In the genomic region with DNA sequence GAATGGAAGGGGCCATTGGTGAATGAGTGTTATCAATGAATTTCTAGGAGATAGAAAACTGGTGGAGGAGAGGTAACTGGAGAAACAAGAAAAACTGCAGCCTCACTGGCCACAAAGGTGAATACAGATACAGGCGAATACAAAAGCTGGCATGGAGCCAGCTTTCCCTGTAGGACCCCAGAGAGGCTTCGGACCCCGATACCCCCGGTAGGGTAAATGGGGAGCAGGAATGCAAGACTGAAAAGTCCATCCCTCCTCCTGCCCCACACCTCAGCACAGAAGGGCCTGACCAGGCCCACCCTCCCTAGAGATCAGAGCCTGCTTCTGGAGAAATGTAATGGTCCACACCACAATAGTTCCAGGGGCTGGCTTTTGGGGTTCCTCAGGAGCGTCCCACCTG, we compare ENCODE assay signal across 23 cellular contexts. TPM values are rescaled to one million over a fixed set of nuclear protein-coding genes. Genes with fewer than 3 reads are reported as not detected.
DNase-seq lines count a peak whose midpoint lies in the region; ATAC-seq, FAIRE-seq and TF ChIP-seq lines count a peak whose summit lies in the region.
"Had no signal": no experiment of that assay in that cellular context is flagged by ENCODE, and none has a peak within 500 bp of the region (broad histone marks: within the 10 kb centered on the region; RNA-seq: fewer than 3 reads in every experiment).

No MANE protein-coding gene starts in this region.

- H3K79me2 ChIP-seq in HepG2 (ENCODE audit: insufficient read depth, low read length) (no peaks in the 10 kb centered on the region), GM12878 (ENCODE audit: control insufficient read depth, insufficient read depth, low read length) (no peaks in the 10 kb centered on the region), neural progenitor cell (ENCODE audit: low read depth) (no peaks in the 10 kb centered on the region)

- H3K27ac Mint-ChIP-seq in neural progenitor cell: peak overlapping the region; percentile 5
- H3K27ac Mint-ChIP-seq: CD4-positive, alpha-beta T cell had no signal

- no peak overlapping the region for H3K4me3 ChIP-seq in HepG2 (replicated peaks in 1 of 3; ENCODE audit: insufficient read depth in 1 of 3, low read depth in 2 of 3, low read length in 3 of 3)
- H3K4me3 ChIP-seq in right lobe of liver: no peak overlapping the region
- 0 out of 2 replicates have a peak overlapping the region, but pooled peaks have one; percentile 12 for H3K4me3 ChIP-seq in GM12878
- H3K4me3 ChIP-seq in neural progenitor cell: no peak overlapping the region
- H3K4me3 ChIP-seq: BLaER1, GM23248, HAP-1 had no signal

- SMC1A ChIA-PET in GM12878 (lab: Charles Lee; ENCODE audit: uncharacterized antibody, unreplicated experiment): no interaction called here

- no TSS peak for BruUV-seq in HepG2 (replicated peaks; lab: Mats Ljungman, UMichigan)
- no TSS peak for BruUV-seq in GM12878 (replicated peaks; lab: Mats Ljungman, UMichigan)

- TF ChIP-seq POLR2A in HepG2 (IDR thresholded peaks at IDR 0.05; ENCODE audit: insufficient read depth in 1 of 2, low read depth in 2 of 2, low read length in 2 of 2) (no peak), right lobe of liver (IDR thresholded peaks at IDR 0.05) (no peak), GM12878 (IDR thresholded peaks at IDR 0.05; ENCODE audit: low read depth, low read length) (no peak)

- CTCF ChIA-PET in HepG2 (lab: Yijun Ruan, JAX; ENCODE audit: low intra/inter-chr PET ratio, low total read pairs) (no interaction called here), GM12878 (lab: Yijun Ruan, JAX) (no interaction called here)

- TF ChIP-seq EP300 in HepG2 (IDR thresholded peaks at IDR 0.05; ENCODE audit: low read depth in 2 of 2, low read length in 2 of 2) (no peak), HepG2 (CRISPR knock-in tag; IDR thresholded peaks at IDR 0.05; ENCODE audit: borderline replicate concordance) (no peak), GM12878 (IDR thresholded peaks at IDR 0.05; ENCODE audit: borderline replicate concordance in 1 of 2, control insufficient read depth in 1 of 2, low read depth in 2 of 2, low read length in 2 of 2) (no peak)

- no peak overlapping the region for H3K9ac ChIP-seq in HepG2 (ENCODE audit: insufficient read depth, low read depth, low read length)
- H3K9ac ChIP-seq in GM12878 (ENCODE audit: control insufficient read depth, insufficient read depth, low read length): no peak overlapping the region
- H3K9ac ChIP-seq in neural progenitor cell: no peak overlapping the region
- H3K9ac ChIP-seq: BLaER1, GM23248, SK-N-SH had no signal

- FAIRE-seq in HepG2 (lab: Jason Lieb, UNC) (no peak), GM12878 (lab: Jason Lieb, UNC) (no peak)

- RAD21 ChIA-PET in GM12878 (lab: Charles Lee; ENCODE audit: unreplicated experiment): no interaction called here

- ATAC-seq in HepG2: no peak
- ATAC-seq in right lobe of liver: no peak
- ATAC-seq in GM12878: no peak
- no peak for ATAC-seq in HG03135 (IDR thresholded peaks at IDR 0.05; ENCODE audit: unreplicated experiment)
- ATAC-seq in GM21619 (IDR thresholded peaks at IDR 0.05; ENCODE audit: unreplicated experiment): no peak
- ATAC-seq: PC-3 had no signal

- H3F3A ChIP-seq in neural progenitor cell (ENCODE audit: low read depth): no peaks in the 10 kb centered on the region

- H3K9me3 Mint-ChIP-seq in neural progenitor cell: no peaks in the 10 kb centered on the region
- H3K9me3 Mint-ChIP-seq: CD4-positive, alpha-beta T cell had no signal

- in situ Hi-C loops in HepG2 (cut with HindIII; ENCODE audit: extremely low pct_ligation_motif_present, low pct_unique_long_range_greater_than_20kb): no loop called here
- in situ Hi-C loops in GM12878 (cut with MboI): no loop called here

- H3K4me1 ChIP-seq in HepG2 (ENCODE audit: insufficient read depth, low read length) (peaks cover 41% of the 10 kb centered on the region), right lobe of liver (no peaks in the 10 kb centered on the region), GM12878 (ENCODE audit: control insufficient read depth, insufficient read depth, low read length) (peaks cover 16% of the 10 kb centered on the region), neural progenitor cell (peaks cover 8% of the 10 kb centered on the region)
- H3K4me1 ChIP-seq: HAP-1 had no signal

- no peak for DNase-seq in HepG2 (ENCODE audit: low spot score)
- DNase-seq in right lobe of liver: no peak
- DNase-seq in GM12878 (ENCODE audit: low read depth, low spot score): no peak
- no peak for DNase-seq in neural progenitor cell (ENCODE audit: low spot score)
- no peak for DNase-seq in central memory CD4-positive, alpha-beta T cell
- DNase-seq: ACHN; CD4-positive, alpha-beta T cell; COR-L47; DMS79; GM23248; NCI-H1105; NCI-H146; NCI-H2081; NCI-H446; NCI-H526 treated with DMSO at 0.1 percent for 48 hours; PC-3; SHP77 treated with DMSO at 0.1 percent for 48 hours; SK-N-SH had no signal

- H3K4me3 Mint-ChIP-seq in neural progenitor cell: no peak overlapping the region
- H3K4me3 Mint-ChIP-seq: CD4-positive, alpha-beta T cell had no signal

- 36% methylated on average over 5 of the region's 5 CpGs for WGBS in HepG2 (ENCODE audit: low lambda C conversion rate)
- WGBS in right lobe of liver (ENCODE audit: insufficient coverage, low coverage, low lambda C conversion rate, missing lambda C conversion rate): 40% methylated on average over 2 of the region's 5 CpGs
- 52% methylated on average over 5 of the region's 5 CpGs for WGBS in GM12878 (ENCODE audit: insufficient coverage, insufficient replicate concordance, low lambda C conversion rate, missing lambda C conversion rate)

- POLR2A ChIA-PET in HepG2 (lab: Yijun Ruan, JAX) (no interaction called here), GM12878 (lab: Charles Lee) (no interaction called here)

- H3K36me3 Mint-ChIP-seq in neural progenitor cell: no peaks in the 10 kb centered on the region

- peaks cover 9 to 26% of the 10 kb centered on the region in 2 experiments; a peak in 3 of 5 replicates for H3K27me3 ChIP-seq in HepG2 (ENCODE audit: control insufficient read depth in 1 of 2, insufficient read depth in 2 of 2, low read length in 2 of 2)
- H3K27me3 ChIP-seq in right lobe of liver: no peaks in the 10 kb centered on the region
- no peaks in the 10 kb centered on the region for H3K27me3 ChIP-seq in GM12878 (replicated peaks in 1 of 2; ENCODE audit: control insufficient read depth in 2 of 2, insufficient read depth in 2 of 2, low read length in 1 of 2)
- H3K27me3 ChIP-seq in neural progenitor cell: no peaks in the 10 kb centered on the region
- H3K27me3 ChIP-seq: BLaER1 had no signal

- no peak overlapping the region for H3K27ac ChIP-seq in HepG2 (ENCODE audit: extremely low read length, insufficient read depth, low read length)
- no peak overlapping the region for H3K27ac ChIP-seq in right lobe of liver
- no peak overlapping the region for H3K27ac ChIP-seq in GM12878 (ENCODE audit: control insufficient read depth, insufficient read depth)
- no peak overlapping the region for H3K27ac ChIP-seq in neural progenitor cell
- H3K27ac ChIP-seq: BLaER1, GM23248 had no signal

- H3K36me3 ChIP-seq in HepG2 (replicated peaks in 1 of 2; ENCODE audit: control insufficient read depth in 1 of 2, insufficient read depth in 2 of 2, low read length in 2 of 2): no peaks in the 10 kb centered on the region
- no peaks in the 10 kb centered on the region for H3K36me3 ChIP-seq in right lobe of liver
- no peaks in the 10 kb centered on the region for H3K36me3 ChIP-seq in GM12878 (ENCODE audit: control insufficient read depth in 2 of 2, insufficient read depth in 2 of 2, low read length in 1 of 2)
- H3K36me3 ChIP-seq in neural progenitor cell: no peaks in the 10 kb centered on the region
- H3K36me3 ChIP-seq: BLaER1, HAP-1 had no signal

- TF ChIP-seq CTCF in HepG2 (CRISPR knock-in tag; IDR thresholded peaks at IDR 0.05) (no peak), right lobe of liver (IDR thresholded peaks at IDR 0.05) (no peak), GM12878 (IDR thresholded peaks at IDR 0.05 in 2 of 3, conservative IDR thresholded peaks at IDR 0.05 in 1 of 3; ENCODE audit: control insufficient read depth in 2 of 3, extremely low read depth in 1 of 3, insufficient read depth in 1 of 3, low read depth in 3 of 3, low read length in 3 of 3) (no peak), neural progenitor cell (IDR thresholded peaks at IDR 0.05) (no peak)

- no peak overlapping the region for H2AFZ ChIP-seq in HepG2 (ENCODE audit: low read length)
- no peak overlapping the region for H2AFZ ChIP-seq in GM12878 (ENCODE audit: control insufficient read depth, low read depth, low read length)
- H2AFZ ChIP-seq in neural progenitor cell (replicated peaks): no peak overlapping the region
- H2AFZ ChIP-seq: GM23248 had no signal

- no peak overlapping the region for H3K4me2 ChIP-seq in HepG2 (ENCODE audit: low read depth, low read length)
- no peak overlapping the region for H3K4me2 ChIP-seq in GM12878 (ENCODE audit: control insufficient read depth, insufficient read depth)
- H3K4me2 ChIP-seq in neural progenitor cell: no peak overlapping the region
- H3K4me2 ChIP-seq: BLaER1, SK-N-SH had no signal

- no peaks in the 10 kb centered on the region for H4K20me1 ChIP-seq in HepG2 (ENCODE audit: insufficient read depth, low read length)
- H4K20me1 ChIP-seq in GM12878 (ENCODE audit: control insufficient read depth, insufficient read depth): no peaks in the 10 kb centered on the region
- no peaks in the 10 kb centered on the region for H4K20me1 ChIP-seq in neural progenitor cell (ENCODE audit: low read depth)
- H4K20me1 ChIP-seq: BLaER1 had no signal

- H3K9me3 ChIP-seq in HepG2 (ENCODE audit: low read length): no peaks in the 10 kb centered on the region
- H3K9me3 ChIP-seq in right lobe of liver: no peaks in the 10 kb centered on the region
- H3K9me3 ChIP-seq in GM12878 (replicated peaks; ENCODE audit: control insufficient read depth, insufficient read depth, low read length): no peaks in the 10 kb centered on the region
- no peaks in the 10 kb centered on the region for H3K9me3 ChIP-seq in neural progenitor cell (ENCODE audit: low read depth)
- H3K9me3 ChIP-seq: BLaER1, HAP-1, SK-N-SH had no signal

- H3K27me3 Mint-ChIP-seq in neural progenitor cell (ENCODE audit: insufficient read depth, low read depth): peaks cover 5% of the 10 kb centered on the region
- H3K27me3 Mint-ChIP-seq: CD4-positive, alpha-beta T cell had no signal

- H3K4me1 Mint-ChIP-seq in neural progenitor cell: peaks cover 14% of the 10 kb centered on the region

- TF ChIP-seq RAD21 in HepG2 (CRISPR knock-in tag; IDR thresholded peaks at IDR 0.05): no peak
- TF ChIP-seq RAD21 in GM12878 (IDR thresholded peaks at IDR 0.05; ENCODE audit: insufficient read depth, low read depth, low read length): no peak

- intact Hi-C loops in HepG2 (cut with micrococcal nuclease; ENCODE audit: unreplicated experiment) (no loop called here), right lobe of liver (cut with DNase I) (no loop called here), GM12878 (cut with micrococcal nuclease; ENCODE audit: unreplicated experiment) (no loop called here)

RNA-seq across cellular contexts. Expression of gene MYLK3, which starts 4.9 kb away (rescaled TPM):
- total RNA-seq in HepG2 (2016; rRNA removed; fragmentation: Illumina TruSeq; extraction: Trizol): 0.13 and 0.18 TPM in 2 replicates
- not detected in 2 replicates for total RNA-seq in HepG2 (2016; cell fraction: cytosol; rRNA removed; fragmentation: Illumina TruSeq; extraction: Trizol; ENCODE audit: low read depth)
- 0.11 and 0.27 TPM in 2 replicates for total RNA-seq in HepG2 (2016; cell fraction: insoluble cytoplasmic fraction; rRNA removed; fragmentation: Illumina TruSeq; extraction: Trizol)
- 0.03 and 0.19 TPM in 2 replicates for total RNA-seq in HepG2 (2016; cell fraction: membrane; rRNA removed; fragmentation: Illumina TruSeq; extraction: Trizol)
- 0.44 and 0.47 TPM in 2 replicates for total RNA-seq in HepG2 (2016; cell fraction: nucleus; rRNA removed; fragmentation: Illumina TruSeq; extraction: Trizol)
- polyA plus RNA-seq in HepG2 (2011; rRNA removed): 0.04 TPM in 2 replicates
- 0.01 and 0.05 TPM in 2 replicates for polyA plus RNA-seq in HepG2 (2011; cell fraction: cytosol; rRNA removed)
- 0.07 and 0.08 TPM in 2 replicates for polyA plus RNA-seq in HepG2 (2011; cell fraction: nucleus; rRNA removed)
- 0.01 and 0.11 TPM in 2 replicates for polyA plus RNA-seq in HepG2 (2012)
- polyA plus RNA-seq in HepG2 (2016; cell fraction: cytosol; fragmentation: Illumina TruSeq; extraction: Trizol; ENCODE audit: low read depth): 0.01 TPM in 1 of 2 replicates, not detected in the other
- 0.04 and 0.07 TPM in 2 replicates for polyA plus RNA-seq in HepG2 (2016; cell fraction: insoluble cytoplasmic fraction; fragmentation: Illumina TruSeq; extraction: Trizol; ENCODE audit: low read depth)
- 0.15 TPM in 1 of 2 replicates, not detected in the other for polyA plus RNA-seq in HepG2 (2016; cell fraction: membrane; fragmentation: Illumina TruSeq; extraction: Trizol; ENCODE audit: low read depth)
- not detected in 2 replicates for polyA plus RNA-seq in HepG2 (2016; cell fraction: nucleus; fragmentation: Illumina TruSeq; extraction: Trizol; ENCODE audit: insufficient read depth, low read depth)
- 1.0 and 2.2 TPM in 2 replicates for polyA minus RNA-seq in HepG2 (2011; rRNA and poly(A)+ RNA removed; ENCODE audit: low replicate concordance)
- not detected in 2 replicates for polyA minus RNA-seq in HepG2 (2011; cell fraction: cytosol; rRNA and poly(A)+ RNA removed)
- 0.99 and 1.0 TPM in 2 replicates for polyA minus RNA-seq in HepG2 (2011; cell fraction: nucleus; rRNA and poly(A)+ RNA removed)
- total RNA-seq in right lobe of liver: under 1 TPM; 0.06 to 0.44 (median 0.23) TPM
- 1.7 and 1.9 TPM in 2 replicates for total RNA-seq in GM12878 (2013; cell fraction: nucleolus; rRNA removed)
- total RNA-seq in GM12878 (2014; rRNA removed): 0.27 and 0.28 TPM in 2 replicates
- 0.14 and 0.27 TPM in 2 replicates for total RNA-seq in GM12878 (2014; rRNA removed; fragmentation: Illumina TruSeq; extraction: Trizol)
- total RNA-seq in GM12878 (2021): 0.37 and 0.46 TPM in 2 replicates
- 0.12 TPM for polyA plus RNA-seq in GM12878 (2011; ENCODE audit: low read depth)
- polyA plus RNA-seq in GM12878 (2011; rRNA removed): 0.15 and 0.20 TPM in 2 replicates
- polyA plus RNA-seq in GM12878 (2011; cell fraction: cytosol; rRNA removed): 0.17 and 0.18 TPM in 2 replicates
- 0.15 and 0.20 TPM in 2 replicates for polyA plus RNA-seq in GM12878 (2011; cell fraction: nucleus; rRNA removed)
- polyA plus RNA-seq in GM12878 (2012): 0.32 and 0.45 TPM in 2 replicates
- 0.12 and 0.14 TPM in 2 replicates for polyA plus RNA-seq in GM12878 (2014; fragmentation: Illumina TruSeq; extraction: Trizol)
- under 1 TPM; 0.02 to 0.05 TPM for polyA plus RNA-seq in GM12878 (2014; fragmentation: Nextera tagmentation; extraction: Ambion mirVana)
- 0.17 and 0.37 TPM in 2 replicates for polyA plus RNA-seq in GM12878 (2014; rRNA removed)
- polyA plus RNA-seq in GM12878 (2016; fragmentation: Nextera tagmentation; extraction: Ambion mirVana): under 1 TPM; 0.18 to 0.21 TPM
- polyA minus RNA-seq in GM12878 (2011; rRNA and poly(A)+ RNA removed): 0.62 and 0.66 TPM in 2 replicates
- polyA minus RNA-seq in GM12878 (2011; cell fraction: cytosol; rRNA and poly(A)+ RNA removed): 0.40 TPM in 1 of 2 replicates, not detected in the other
- 1.1 TPM in 2 replicates for polyA minus RNA-seq in GM12878 (2011; cell fraction: nucleus; rRNA and poly(A)+ RNA removed)
- 0.28 and 1.6 TPM in 2 replicates for total RNA-seq in neural progenitor cell (ENCODE audit: low replicate concordance)
- total RNA-seq: GM23248, RPMI7951 had no signal
- polyA plus RNA-seq: GM23248 had no signal
